In the genomic region with DNA sequence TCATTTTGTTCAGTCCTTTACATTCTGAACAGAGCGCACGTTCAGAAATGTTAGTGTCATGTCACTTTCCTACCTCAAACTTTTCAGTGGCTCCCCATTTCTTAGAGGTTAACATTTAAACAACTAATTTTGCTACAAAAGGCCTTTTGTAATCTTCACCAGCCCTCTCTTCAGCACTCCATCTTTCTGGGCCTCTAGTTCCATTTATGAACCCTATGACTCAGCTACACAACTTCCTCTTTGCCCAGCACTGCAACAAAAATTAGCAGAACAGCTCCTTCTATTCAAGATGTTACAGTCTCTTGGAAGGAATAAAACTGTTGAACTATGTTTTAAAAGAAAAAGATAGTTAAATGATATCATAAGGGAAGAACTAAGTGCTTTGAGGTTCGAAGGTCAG, we compare ENCODE assay signal across 17 cellular contexts.
"Had no signal": no experiment of that assay in that cellular context is flagged by ENCODE, and none has a peak within 500 bp of the region (broad histone marks: within the 10 kb centered on the region; RNA-seq: fewer than 3 reads in every experiment).

No MANE protein-coding gene starts in this region.

- H3K4me3 ChIP-seq: colonic mucosa, esophagus squamous epithelium, right lobe of liver, transverse colon had no signal

- H3K36me3 ChIP-seq: colonic mucosa, esophagus squamous epithelium, right lobe of liver, transverse colon had no signal

- H3K4me3 Mint-ChIP-seq: activated naive CD4-positive, alpha-beta T cell treated with anti-CD3 and anti-CD28 coated beads for 36 hours; activated T-helper 17 cell treated with anti-CD3 and anti-CD28 coated beads, Interleukin-2, amount 50 U/mL, for 72 hours; natural killer cell; stimulated activated memory B cell treated with anti-CD40 and anti-IgM and Interleukin-4, amounts not matched to agents 10 μg/mL and 1 μg/mL and 100 μg/mL, for 72 hours had no signal

- H3K4me1 Mint-ChIP-seq: activated T-helper 17 cell treated with anti-CD3 and anti-CD28 coated beads, Interleukin-2, amount 50 U/mL, for 72 hours; natural killer cell; stimulated activated memory B cell treated with anti-CD40 and anti-IgM and Interleukin-4, amounts not matched to agents 10 μg/mL and 1 μg/mL and 100 μg/mL, for 72 hours had no signal

- H3K36me3 Mint-ChIP-seq: natural killer cell; stimulated activated memory B cell treated with anti-CD40 and anti-IgM and Interleukin-4, amounts not matched to agents 10 μg/mL and 1 μg/mL and 100 μg/mL, for 72 hours had no signal

- H3K9me3 Mint-ChIP-seq: activated naive CD4-positive, alpha-beta T cell treated with anti-CD3 and anti-CD28 coated beads for 36 hours; activated T-helper 17 cell treated with anti-CD3 and anti-CD28 coated beads, Interleukin-2, amount 50 U/mL, for 72 hours; natural killer cell; stimulated activated memory B cell treated with anti-CD40 and anti-IgM and Interleukin-4, amounts not matched to agents 10 μg/mL and 1 μg/mL and 100 μg/mL, for 72 hours had no signal

- H3K27ac ChIP-seq: colonic mucosa, esophagus squamous epithelium, right lobe of liver, transverse colon had no signal

- DNase-seq: activated CD4-positive, alpha-beta T cell treated with anti-CD3 and anti-CD28 coated beads, Interleukin-2, amount 50 U/mL, for 1 hour; activated CD4-positive, CD25-positive, alpha-beta regulatory T cell; activated naive CD4-positive, alpha-beta T cell treated with anti-CD3 and anti-CD28 coated beads for 36 hours; activated T-cell treated with anti-CD3 and anti-CD28 coated beads for 4 hours; colonic mucosa; esophagus squamous epithelium; foreskin fibroblast; head of caudate nucleus; natural killer cell; nucleus accumbens; right lobe of liver; T1000; transverse colon had no signal

- H3K27me3 ChIP-seq: colonic mucosa, esophagus squamous epithelium, right lobe of liver, transverse colon had no signal

- H3K27ac Mint-ChIP-seq: activated naive CD4-positive, alpha-beta T cell treated with anti-CD3 and anti-CD28 coated beads for 36 hours; activated T-helper 17 cell treated with anti-CD3 and anti-CD28 coated beads, Interleukin-2, amount 50 U/mL, for 72 hours; natural killer cell; progenitor cell of endocrine pancreas; stimulated activated memory B cell treated with anti-CD40 and anti-IgM and Interleukin-4, amounts not matched to agents 10 μg/mL and 1 μg/mL and 100 μg/mL, for 72 hours had no signal

- H3K27me3 Mint-ChIP-seq: activated T-helper 17 cell treated with anti-CD3 and anti-CD28 coated beads, Interleukin-2, amount 50 U/mL, for 72 hours; progenitor cell of endocrine pancreas; stimulated activated memory B cell treated with anti-CD40 and anti-IgM and Interleukin-4, amounts not matched to agents 10 μg/mL and 1 μg/mL and 100 μg/mL, for 72 hours had no signal

- H3K9me3 ChIP-seq: colonic mucosa, esophagus squamous epithelium, right lobe of liver, transverse colon had no signal

- H3K4me1 ChIP-seq: colonic mucosa, right lobe of liver, transverse colon had no signal

- ATAC-seq: activated T-helper 17 cell treated with anti-CD3 and anti-CD28 coated beads, Interleukin-2, amount 50 U/mL, for 72 hours; left lobe of liver; natural killer cell; right lobe of liver; stimulated activated memory B cell treated with anti-CD40 and anti-IgM and Interleukin-4, amounts not matched to agents 10 μg/mL and 1 μg/mL and 100 μg/mL, for 72 hours had no signal
